21 cellular contexts compared by ENCODE assay signal in the genomic region with DNA sequence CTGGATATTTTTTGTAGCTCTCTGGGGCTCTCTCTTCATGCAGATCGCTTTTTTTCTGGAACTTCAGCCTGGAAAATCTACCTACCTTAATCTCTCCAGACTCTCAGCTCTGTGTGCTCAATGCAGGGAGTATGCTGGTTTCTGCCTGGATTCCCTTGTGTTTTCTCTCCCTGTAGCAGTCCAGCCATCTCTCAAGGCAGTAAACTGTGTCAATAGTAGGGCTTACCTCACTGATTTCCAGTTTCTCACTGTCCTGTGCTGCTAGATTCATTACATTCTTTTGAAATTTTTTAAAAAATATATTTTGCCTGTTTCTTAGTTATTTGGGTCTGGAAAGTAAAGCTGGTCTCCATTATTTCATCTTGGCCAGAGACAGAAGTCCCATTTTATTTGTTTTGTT.
"Had no signal": no experiment of that assay in that cellular context is flagged by ENCODE, and none has a peak within 500 bp of the region (broad histone marks: within the 10 kb centered on the region; RNA-seq: fewer than 3 reads in every experiment).

No MANE protein-coding gene starts in this region.

- H3K9ac ChIP-seq: SK-N-SH had no signal

- DNase-seq: IMR-90; Karpas-422; KG1; MM.1S; NCI-H1092 treated with DMSO at 0.1 percent for 48 hours; NCI-H1436; NCI-H187; NCI-H2029; NCI-H2081 treated with DMSO at 0.1 percent for 48 hours; NCI-H2171; NCI-H226; NCI-H446; NCI-H510A; NCI-H524 treated with DMSO at 0.1 percent for 48 hours; NCI-H69; NCI-H774; NK-92 treated with Interleukin-12 subunit alpha and Interleukin-12 subunit beta, amount 100 ng/mL, for 24 hours; SHP77; SK-N-SH; SW 1271 had no signal

- H3K4me2 ChIP-seq: SK-N-SH had no signal

- H3K27ac ChIP-seq: RWPE1 had no signal
